8 cellular contexts compared by ENCODE assay signal in the genomic region with DNA sequence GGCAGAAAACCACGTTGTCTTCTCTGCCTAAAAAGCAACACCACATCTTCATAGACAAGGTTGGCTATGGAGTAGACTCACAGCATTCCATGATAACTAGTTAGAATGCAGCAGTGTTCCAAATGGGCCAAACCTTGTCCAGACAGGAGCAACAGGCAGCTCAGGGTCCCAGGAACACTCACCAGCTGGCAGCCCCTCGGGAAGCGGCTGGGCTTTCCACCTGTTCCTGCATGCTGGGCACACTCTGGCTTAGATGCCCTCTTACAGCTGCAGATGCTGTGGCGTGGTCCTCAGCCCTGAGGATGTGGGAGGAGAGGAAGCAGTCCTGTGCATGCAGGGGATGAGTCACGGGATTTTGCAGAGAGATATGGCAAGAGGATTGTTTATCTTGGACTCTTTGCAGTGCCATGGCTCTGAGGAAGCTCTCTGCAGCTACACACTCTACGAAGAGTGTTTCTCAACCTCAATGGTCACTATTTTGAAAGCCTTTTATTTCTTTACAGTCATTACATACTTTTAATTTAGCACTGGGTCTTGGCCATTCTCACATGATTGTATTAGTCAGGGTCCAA. TPM values are rescaled to one million over a fixed set of nuclear protein-coding genes. Genes with fewer than 3 reads are reported as not detected.
DNase-seq lines count a peak whose midpoint lies in the region; ATAC-seq, FAIRE-seq and TF ChIP-seq lines count a peak whose summit lies in the region.

No MANE protein-coding gene starts in this region.

- TF ChIP-seq CTCF in A673 (conservative IDR thresholded peaks at IDR 0.05; ENCODE audit: low read depth, low read length), result no peak
- TF ChIP-seq CTCF in retinal pigment epithelial cell (conservative IDR thresholded peaks at IDR 0.05; ENCODE audit: low read depth, low read length), result no peak

- H3K4me3 ChIP-seq in A673 (ENCODE audit: low read depth, low read length, poor library complexity, severe bottlenecking) (no peak overlapping the region), retinal pigment epithelial cell (ENCODE audit: low read length) (no peak overlapping the region)

- POLR2A ChIA-PET in A673 (lab: Charles Lee; ENCODE audit: low non-redundant PET), result no interaction called here

- H3K4me3 Mint-ChIP-seq in activated T-cell treated with anti-CD3 and anti-CD28 coated beads, Interleukin-2, amount 50 U/mL, for 24 hours, result no peak overlapping the region

- H3K4me1 ChIP-seq in A673 (ENCODE audit: insufficient read depth, low read length, poor library complexity, severe bottlenecking), result no peaks in the 10 kb centered on the region

- no peaks in the 10 kb centered on the region for H3K27me3 ChIP-seq in A673 (replicated peaks; ENCODE audit: insufficient read depth, low read depth, low read length, poor library complexity)

- H3K9me3 Mint-ChIP-seq in activated T-cell treated with anti-CD3 and anti-CD28 coated beads, Interleukin-2, amount 50 U/mL, for 24 hours, result no peaks in the 10 kb centered on the region

- no peak for TF ChIP-seq POLR2A in H54 (IDR thresholded peaks at IDR 0.05; ENCODE audit: low read depth, low read length)

- DNase-seq in A673 (ENCODE audit: low spot score), result peak; percentile 44
- DNase-seq in H54 (ENCODE audit: insufficient read length, low spot score), result peak; percentile 99
- DNase-seq in SIG-M5 (lab: John Stamatoyannopoulos, UW), result peak; percentile 56
- peak; percentile 95 for DNase-seq in fibroblast of gingiva (ENCODE audit: low read depth)
- peak; percentile 75 for DNase-seq in retinal pigment epithelial cell (ENCODE audit: low read depth)
- DNase-seq in effector CD8-positive, alpha-beta T cell (lab: John Stamatoyannopoulos, UW), result no peak
- no peak for DNase-seq in activated T-cell treated with anti-CD3 and anti-CD28 coated beads, Interleukin-2, amount 50 U/mL, for 24 hours

- H3K27ac ChIP-seq in A673 (ENCODE audit: low read depth, low read length, poor library complexity, severe bottlenecking), result no peak overlapping the region

- BruUV-seq in A673 (replicated peaks; lab: Mats Ljungman, UMichigan), result no TSS peak

- H3K27me3 Mint-ChIP-seq in activated T-cell treated with anti-CD3 and anti-CD28 coated beads, Interleukin-2, amount 50 U/mL, for 24 hours, result no peaks in the 10 kb centered on the region

- CTCF ChIA-PET in A673 (lab: Charles Lee), result no interaction called here

- H3K36me3 ChIP-seq in A673 (ENCODE audit: insufficient read depth, low read length, poor library complexity, severe bottlenecking), result no peaks in the 10 kb centered on the region

- intact Hi-C loops in A673 (cut with micrococcal nuclease; ENCODE audit: unreplicated experiment), result no loop called here

- peak; percentile 98 for FAIRE-seq in H54 (lab: Jason Lieb, UNC)

- H3K9me3 ChIP-seq in A673 (ENCODE audit: low read depth, low read length, poor library complexity, severe bottlenecking), result no peaks in the 10 kb centered on the region

- H3K4me1 Mint-ChIP-seq in activated T-cell treated with anti-CD3 and anti-CD28 coated beads, Interleukin-2, amount 50 U/mL, for 24 hours (ENCODE audit: low read depth), result peaks cover 46% of the 10 kb centered on the region

- no peak for ATAC-seq in HG03354 (IDR thresholded peaks at IDR 0.05; ENCODE audit: poor library complexity, severe bottlenecking, unreplicated experiment)

- H3K27ac Mint-ChIP-seq in activated T-cell treated with anti-CD3 and anti-CD28 coated beads, Interleukin-2, amount 50 U/mL, for 24 hours, result no peak overlapping the region

- peaks cover 75% of the 10 kb centered on the region for H3K36me3 Mint-ChIP-seq in activated T-cell treated with anti-CD3 and anti-CD28 coated beads, Interleukin-2, amount 50 U/mL, for 24 hours (ENCODE audit: low read depth)

RNA-seq across cellular contexts. Expression of a gene that starts 11.3 kb away (rescaled TPM):
- 0.64 and 0.92 TPM in 2 replicates for total RNA-seq in A673 (2021)

Comparison
In these comparisons a context has a peak if more than half of its experiments do, and no peak if none do; other contexts are left out.
1. DNase-seq: peak in A673 (single experiment), H54 (single experiment), SIG-M5 (single experiment), fibroblast of gingiva (single experiment) and retinal pigment epithelial cell (single experiment); none in effector CD8-positive, alpha-beta T cell (single experiment) and activated T-cell treated with anti-CD3 and anti-CD28 coated beads, Interleukin-2, amount 50 U/mL, for 24 hours (single experiment).